In the genomic region with DNA sequence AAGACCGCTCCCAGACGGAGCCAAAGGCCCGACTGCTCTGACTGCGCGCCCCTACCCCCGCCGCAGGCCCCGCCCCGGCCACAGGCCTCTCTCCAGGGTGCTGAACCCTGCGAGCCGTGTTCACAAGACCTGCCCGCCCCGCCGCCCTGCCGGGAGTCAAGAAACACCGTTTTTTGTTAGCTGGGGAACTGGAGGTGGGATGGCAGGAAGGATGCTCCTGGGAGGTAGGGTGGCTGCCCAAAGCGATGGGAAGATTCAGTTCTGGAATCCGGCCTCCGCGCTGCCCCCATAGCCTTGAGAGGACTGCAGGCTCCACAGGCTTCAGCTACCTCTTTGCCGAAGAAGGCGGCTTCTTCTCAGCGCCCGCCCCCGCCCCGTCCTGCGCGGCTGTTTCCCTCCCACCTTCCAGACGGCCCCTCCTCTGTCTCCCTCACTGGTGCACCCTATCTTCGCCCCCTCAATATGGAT, we compare ENCODE assay signal across 9 cellular contexts. TPM values are rescaled to one million over a fixed set of nuclear protein-coding genes. Genes with fewer than 3 reads are reported as not detected.
A peak's percentile ranks its signal among the peaks of the same experiment; 100 is the strongest.
DNase-seq lines count a peak whose midpoint lies in the region; ATAC-seq lines count a peak whose summit lies in the region.
"Had no signal": no experiment of that assay in that cellular context is flagged by ENCODE, and none has a peak within 500 bp of the region (broad histone marks: within the 10 kb centered on the region; RNA-seq: fewer than 3 reads in every experiment).

No MANE protein-coding gene starts in this region.

- no peaks in the 10 kb centered on the region for H3K79me2 ChIP-seq in mesendoderm (ENCODE audit: control insufficient read depth, insufficient read depth, low read length)

- no peaks in the 10 kb centered on the region for H3K79me1 ChIP-seq in mesendoderm (ENCODE audit: low read length)

- no peaks in the 10 kb centered on the region for H3K36me3 ChIP-seq in mesendoderm (ENCODE audit: control insufficient read depth, insufficient read depth, low read length)

- no peak overlapping the region for H3K56ac ChIP-seq in mesendoderm (ENCODE audit: low read length)

- H2BK120ac ChIP-seq in mesendoderm (ENCODE audit: low read depth, low read length): no peak overlapping the region

- H3K4ac ChIP-seq in mesendoderm (ENCODE audit: low read depth, low read length): no peak overlapping the region

- peaks cover 24% of the 10 kb centered on the region for H3K4me1 Mint-ChIP-seq in central memory CD8-positive, alpha-beta T cell
- H3K4me1 Mint-ChIP-seq in stimulated activated memory B cell treated with anti-CD40 and anti-IgM and Interleukin-4, amounts not matched to agents 10 μg/mL and 1 μg/mL and 100 μg/mL, for 72 hours: peaks cover 54% of the 10 kb centered on the region

- H3K9me3 Mint-ChIP-seq in central memory CD8-positive, alpha-beta T cell: no peaks in the 10 kb centered on the region
- no peaks in the 10 kb centered on the region for H3K9me3 Mint-ChIP-seq in stimulated activated memory B cell treated with anti-CD40 and anti-IgM and Interleukin-4, amounts not matched to agents 10 μg/mL and 1 μg/mL and 100 μg/mL, for 72 hours

- no peak overlapping the region for H3K27ac ChIP-seq in mesendoderm (ENCODE audit: low read depth, low read length)
- H3K27ac ChIP-seq: BLaER1 treated with 17β-estradiol and CSF1 and Interleukin-3, amounts not matched to agents 10 nM and 100 nM had no signal

- H3K4me3 Mint-ChIP-seq in central memory CD8-positive, alpha-beta T cell: no peak overlapping the region
- no peak overlapping the region for H3K4me3 Mint-ChIP-seq in stimulated activated memory B cell treated with anti-CD40 and anti-IgM and Interleukin-4, amounts not matched to agents 10 μg/mL and 1 μg/mL and 100 μg/mL, for 72 hours

- no peak overlapping the region for H2AK5ac ChIP-seq in mesendoderm (ENCODE audit: low read length)

- no peak overlapping the region for H2BK15ac ChIP-seq in mesendoderm (replicated peaks; ENCODE audit: low read depth)

- no peak overlapping the region for H2BK5ac ChIP-seq in mesendoderm (ENCODE audit: low read length)

- peak; percentile 58 for DNase-seq in activated gamma-delta T cell treated with Interleukin-2 at 50 U/mL for 16 hours
- DNase-seq in activated gamma-delta T cell (lab: John Stamatoyannopoulos, UW): no peak
- peak; percentile 45 to 53 for DNase-seq in central memory CD8-positive, alpha-beta T cell (ENCODE audit: low spot score in 2 of 2)
- DNase-seq in mesendoderm: peak; percentile 87
- no peak for DNase-seq in NCI-H526 treated with DMSO at 0.1 percent for 48 hours (lab: John Stamatoyannopoulos, UW)

- H3K23ac ChIP-seq in mesendoderm (ENCODE audit: low read length): peak overlapping the region; percentile 80

- H3K4me2 ChIP-seq in mesendoderm (ENCODE audit: low read length): no peak overlapping the region
- H3K4me2 ChIP-seq: BLaER1 treated with 17β-estradiol and CSF1 and Interleukin-3, amounts not matched to agents 10 nM and 100 nM had no signal

- peaks cover 30% of the 10 kb centered on the region for H3K4me1 ChIP-seq in mesendoderm (ENCODE audit: control insufficient read depth, low read depth, low read length)

- no peaks in the 10 kb centered on the region for H3K27me3 ChIP-seq in mesendoderm (ENCODE audit: insufficient read depth, low read length, poor library complexity)

- peaks cover 31% of the 10 kb centered on the region for H3K36me3 Mint-ChIP-seq in central memory CD8-positive, alpha-beta T cell (ENCODE audit: insufficient read depth)
- no peaks in the 10 kb centered on the region for H3K36me3 Mint-ChIP-seq in stimulated activated memory B cell treated with anti-CD40 and anti-IgM and Interleukin-4, amounts not matched to agents 10 μg/mL and 1 μg/mL and 100 μg/mL, for 72 hours

- ATAC-seq in activated CD4-positive, CD25-positive, alpha-beta regulatory T cell treated with anti-CD3 and anti-CD28 coated beads, Interleukin-2, amount 50 U/mL, for 24 hours: peak; percentile 78 to 83
- ATAC-seq in central memory CD8-positive, alpha-beta T cell (replicated peaks; ENCODE audit: extremely low read depth, poor library complexity, severe bottlenecking): peak; percentile 83
- ATAC-seq in stimulated activated memory B cell treated with anti-CD40 and anti-IgM and Interleukin-4, amounts not matched to agents 10 μg/mL and 1 μg/mL and 100 μg/mL, for 72 hours: peak; percentile 69
- no peak for ATAC-seq in GM18502 (IDR thresholded peaks at IDR 0.05; ENCODE audit: poor library complexity, unreplicated experiment)

- peaks cover 55% of the 10 kb centered on the region for H3K27me3 Mint-ChIP-seq in central memory CD8-positive, alpha-beta T cell
- H3K27me3 Mint-ChIP-seq in stimulated activated memory B cell treated with anti-CD40 and anti-IgM and Interleukin-4, amounts not matched to agents 10 μg/mL and 1 μg/mL and 100 μg/mL, for 72 hours: peaks cover 59% of the 10 kb centered on the region

- no peak overlapping the region for H3K9ac ChIP-seq in mesendoderm (ENCODE audit: low read length)
- H3K9ac ChIP-seq: BLaER1 treated with 17β-estradiol and CSF1 and Interleukin-3, amounts not matched to agents 10 nM and 100 nM had no signal

- no peak overlapping the region for H3K4me3 ChIP-seq in mesendoderm (ENCODE audit: low read length)
- H3K4me3 ChIP-seq: BLaER1 treated with 17β-estradiol and CSF1 and Interleukin-3, amounts not matched to agents 10 nM and 100 nM had no signal

- no peak overlapping the region for H4K8ac ChIP-seq in mesendoderm (ENCODE audit: low read depth, low read length)

- no peak overlapping the region for H3K18ac ChIP-seq in mesendoderm (ENCODE audit: low read length)

- no CpG with 5 or more reads among the region's 30 CpGs for WGBS in mesendoderm (ENCODE audit: extremely low coverage, insufficient coverage, low lambda C conversion rate)

- H3K27ac Mint-ChIP-seq in central memory CD8-positive, alpha-beta T cell (ENCODE audit: low read depth): peak overlapping the region; percentile 35
- no peak overlapping the region for H3K27ac Mint-ChIP-seq in stimulated activated memory B cell treated with anti-CD40 and anti-IgM and Interleukin-4, amounts not matched to agents 10 μg/mL and 1 μg/mL and 100 μg/mL, for 72 hours

- no peak overlapping the region for H4K5ac ChIP-seq in mesendoderm (ENCODE audit: low read length)

RNA-seq across cellular contexts. Expression of gene PDE2A, which starts 2.7 kb away (rescaled TPM):
- 3.9 TPM for polyA plus RNA-seq in mesendoderm (2013, experiment 1 of 2)
- 4.0 TPM for polyA plus RNA-seq in mesendoderm (2013, experiment 2 of 2)

Comparison
In these comparisons a context has a peak if more than half of its experiments do, and no peak if none do; other contexts are left out.
1. DNase-seq: peak in activated gamma-delta T cell treated with Interleukin-2 at 50 U/mL for 16 hours (single experiment), central memory CD8-positive, alpha-beta T cell (2 of 2) and mesendoderm (single experiment); none in activated gamma-delta T cell (single experiment) and NCI-H526 treated with DMSO at 0.1 percent for 48 hours (single experiment).